10 cellular contexts compared by ENCODE assay signal in genomic region chr20:3041818-3042504, GRCh38. TPM values are rescaled to one million over a fixed set of nuclear protein-coding genes. Genes with fewer than 3 reads are reported as not detected.
DNase-seq lines count a peak whose midpoint lies in the region; ATAC-seq and TF ChIP-seq lines count a peak whose summit lies in the region.
"Had no signal": no experiment of that assay in that cellular context is flagged by ENCODE, and none has a peak within 500 bp of the region (broad histone marks: within the 10 kb centered on the region; RNA-seq: fewer than 3 reads in every experiment).

No MANE protein-coding gene starts in this region.

- no peak overlapping the region for H3K9ac ChIP-seq in SK-N-MC (ENCODE audit: insufficient read length)

- whole genome bisulfite sequencing in spleen, 5 donors, result 73 to 82% (median 75%) methylated on average over 13 of the region's 13 CpGs

- peak overlapping the region; percentile 64 for H3K27ac ChIP-seq in SK-N-MC
- peak overlapping the region in 5 of 8 donors; percentile 9 to 59 (median 43) for H3K27ac ChIP-seq in spleen

- peaks cover 4 to 22% (median 15%) of the 10 kb centered on the region in 6 donors for H3K4me1 ChIP-seq in spleen

- DNase-seq in NCI-H2081 (lab: John Stamatoyannopoulos, UW) (peak; percentile 4 to 64), NCI-H2081 treated with DMSO at 0.1 percent for 48 hours (lab: John Stamatoyannopoulos, UW) (no peak), SK-N-MC (ENCODE audit: low read depth, low spot score) (no peak), foreskin fibroblast (peak; percentile 5 to 50), spleen (peak; percentile 46), iPS-NIHi11 (ENCODE audit: low spot score) (no peak)
- DNase-seq: activated gamma-delta T cell had no signal

- no peaks in the 10 kb centered on the region for H3K9me3 ChIP-seq in SK-N-MC (ENCODE audit: low read depth, low read length)
- H3K9me3 ChIP-seq in spleen, result no peaks in the 10 kb centered on the region

- no peak for TF ChIP-seq POLR2A in spleen (IDR thresholded peaks at IDR 0.05)

- intact Hi-C loops in spleen (cut with DNase I; ENCODE audit: low total_unique reads), result no loop called here

- ATAC-seq in HG02763 (IDR thresholded peaks at IDR 0.05; ENCODE audit: unreplicated experiment) (no peak), HG03460 (IDR thresholded peaks at IDR 0.05; ENCODE audit: unreplicated experiment) (no peak)

- no peak overlapping the region for H3K4me3 ChIP-seq in SK-N-MC
- peak overlapping the region in 1 of 2 donors; percentile 36 for H3K4me3 ChIP-seq in foreskin fibroblast (ENCODE audit: low read depth in 1 of 2, low read length in 2 of 2)
- no peak overlapping the region for H3K4me3 ChIP-seq in spleen

- H3K36me3 ChIP-seq in SK-N-MC (ENCODE audit: insufficient read depth, low read length), result peaks cover 22% of the 10 kb centered on the region; the same call in 1 of the 2 replicates
- H3K36me3 ChIP-seq in spleen, result peaks cover 0 to 47% (median 34%) of the 10 kb centered on the region in 6 donors

- no peak for TF ChIP-seq CTCF in foreskin fibroblast (IDR thresholded peaks at IDR 0.05; ENCODE audit: low read depth, low read length)
- TF ChIP-seq CTCF in spleen (IDR thresholded peaks at IDR 0.05 in 8 of 11, conservative IDR thresholded peaks at IDR 0.05 in 3 of 11), result no peak

- no peaks in the 10 kb centered on the region for H3K27me3 ChIP-seq in spleen (replicated peaks in 1 of 7)

RNA-seq across cellular contexts. Expression of gene GNRH2, which starts 1.5 kb away (rescaled TPM):
- 1 to 10 TPM in 2 of 7 donors, under 1 TPM in 2, not detected in 3; 0.70 to 1.7 (median 1.0) TPM for total RNA-seq in spleen
- not detected for polyA plus RNA-seq in spleen
- total RNA-seq: mesenteric fat pad had no signal

RNA-seq across cellular contexts. Expression of gene MRPS26, which starts 3.9 kb away (rescaled TPM):
- 10 to 100 TPM; 22.5 to 40.1 (median 25.3) TPM for total RNA-seq in spleen
- polyA plus RNA-seq in spleen, result 10 to 100 TPM; 44.3 to 64.6 (median 60.6) TPM

RNA-seq across cellular contexts. Expression of gene OXT, which starts 29.5 kb away (rescaled TPM):
- total RNA-seq in spleen, result not detected
- under 1 TPM in 2 of 3 donors, not detected in 1; 0.68 to 1.00 TPM for polyA plus RNA-seq in spleen

RNA-seq across cellular contexts. Expression of gene AVP, which starts 42.6 kb away (rescaled TPM):
- 1 to 10 TPM in 1 of 7 donors, not detected in 6; 2.2 TPM for total RNA-seq in spleen
- not detected for polyA plus RNA-seq in spleen

Comparison
In these comparisons a context has a peak if more than half of its experiments do, and no peak if none do; other contexts are left out.
1. DNase-seq: peak in NCI-H2081 (2 of 2), foreskin fibroblast (2 of 2) and spleen (single experiment); none in NCI-H2081 treated with DMSO at 0.1 percent for 48 hours (single experiment), SK-N-MC (single experiment) and iPS-NIHi11 (single experiment).